3 cellular contexts compared by ENCODE assay signal in the genomic region with DNA sequence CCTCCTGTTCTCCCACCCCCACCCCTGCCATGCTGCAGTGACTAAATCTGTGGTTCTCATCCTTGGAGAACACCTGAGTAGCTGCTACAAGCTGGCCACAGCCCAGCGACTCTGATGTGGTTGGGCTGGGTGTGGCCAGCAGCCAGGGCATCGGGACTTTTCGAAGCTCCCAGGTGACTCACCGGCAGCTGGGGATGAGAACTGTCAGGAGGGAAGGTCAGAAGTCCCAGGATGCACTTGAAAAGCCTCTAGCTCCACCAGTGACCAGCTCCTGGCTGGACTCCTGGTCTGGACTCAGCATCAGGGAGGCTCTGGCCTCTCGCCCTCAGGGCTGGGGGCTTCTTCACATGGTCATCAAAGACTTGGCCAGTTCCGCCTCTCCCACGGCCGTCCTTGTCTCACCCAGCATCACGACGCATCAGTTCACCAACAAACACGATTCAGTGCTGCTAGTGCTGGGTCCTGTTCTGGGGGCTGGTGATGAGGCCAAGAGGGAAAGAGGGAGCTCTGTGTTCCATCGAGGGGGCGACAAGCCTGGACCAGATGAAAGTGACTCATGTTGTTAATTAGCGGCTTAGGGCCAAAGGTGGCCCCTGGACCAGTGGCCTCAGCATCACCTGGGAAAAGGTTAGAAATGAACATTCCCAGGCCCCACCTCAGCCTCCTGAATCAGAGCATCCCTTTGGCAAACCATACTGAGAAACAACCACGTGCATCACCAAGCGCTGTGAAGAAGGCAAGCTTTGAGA.
TF ChIP-seq lines count a peak whose summit lies in the region.

No MANE protein-coding gene starts in this region.

TF ChIP-seq in IMR-90, 13 proteins besides CTCF, POLR2A, EP300 and RAD21:
- TF ChIP-seq RCOR1 (IDR thresholded peaks at IDR 0.05; ENCODE audit: insufficient replicate concordance, low read length) (no peak), MAZ (IDR thresholded peaks at IDR 0.05; ENCODE audit: borderline replicate concordance, low read depth, low read length) (no peak), CHD1 (IDR thresholded peaks at IDR 0.05; ENCODE audit: low read depth, low read length) (no peak), MAFK (IDR thresholded peaks at IDR 0.05; ENCODE audit: low read depth, low read length) (no peak), NFE2L2 (IDR thresholded peaks at IDR 0.05; ENCODE audit: low read depth, low read length) (no peak), CEBPB (IDR thresholded peaks at IDR 0.05; ENCODE audit: low read depth, low read length) (no peak), BHLHE40 (IDR thresholded peaks at IDR 0.05; ENCODE audit: low read depth, low read length) (no peak), FOS (IDR thresholded peaks at IDR 0.05; ENCODE audit: low read depth, low read length) (no peak), RFX5 (IDR thresholded peaks at IDR 0.05; ENCODE audit: low read depth, low read length) (no peak), MXI1 (IDR thresholded peaks at IDR 0.05; ENCODE audit: borderline replicate concordance, low read depth, low read length) (no peak)
- TF ChIP-seq, protein P1, sequence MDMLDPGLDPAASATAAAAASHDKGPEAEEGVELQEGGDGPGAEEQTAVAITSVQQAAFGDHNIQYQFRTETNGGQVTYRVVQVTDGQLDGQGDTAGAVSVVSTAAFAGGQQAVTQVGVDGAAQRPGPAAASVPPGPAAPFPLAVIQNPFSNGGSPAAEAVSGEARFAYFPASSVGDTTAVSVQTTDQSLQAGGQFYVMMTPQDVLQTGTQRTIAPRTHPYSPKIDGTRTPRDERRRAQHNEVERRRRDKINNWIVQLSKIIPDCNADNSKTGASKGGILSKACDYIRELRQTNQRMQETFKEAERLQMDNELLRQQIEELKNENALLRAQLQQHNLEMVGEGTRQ (IDR thresholded peaks at IDR 0.05; ENCODE audit: low read depth, low read length), result no peak
- TF ChIP-seq, protein P2, sequence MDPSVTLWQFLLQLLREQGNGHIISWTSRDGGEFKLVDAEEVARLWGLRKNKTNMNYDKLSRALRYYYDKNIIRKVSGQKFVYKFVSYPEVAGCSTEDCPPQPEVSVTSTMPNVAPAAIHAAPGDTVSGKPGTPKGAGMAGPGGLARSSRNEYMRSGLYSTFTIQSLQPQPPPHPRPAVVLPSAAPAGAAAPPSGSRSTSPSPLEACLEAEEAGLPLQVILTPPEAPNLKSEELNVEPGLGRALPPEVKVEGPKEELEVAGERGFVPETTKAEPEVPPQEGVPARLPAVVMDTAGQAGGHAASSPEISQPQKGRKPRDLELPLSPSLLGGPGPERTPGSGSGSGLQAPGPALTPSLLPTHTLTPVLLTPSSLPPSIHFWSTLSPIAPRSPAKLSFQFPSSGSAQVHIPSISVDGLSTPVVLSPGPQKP (IDR thresholded peaks at IDR 0.05; ENCODE audit: borderline replicate concordance, low read depth, low read length), result no peak

TF ChIP-seq in GM12878, 131 proteins besides CTCF, POLR2A, EP300 and RAD21 (continues in another document):
- peak in 1 of 2 experiments; percentile 32; a peak in 2 of 4 replicates for TF ChIP-seq IKZF2 (IDR thresholded peaks at IDR 0.05)
- TF ChIP-seq, protein P3, sequence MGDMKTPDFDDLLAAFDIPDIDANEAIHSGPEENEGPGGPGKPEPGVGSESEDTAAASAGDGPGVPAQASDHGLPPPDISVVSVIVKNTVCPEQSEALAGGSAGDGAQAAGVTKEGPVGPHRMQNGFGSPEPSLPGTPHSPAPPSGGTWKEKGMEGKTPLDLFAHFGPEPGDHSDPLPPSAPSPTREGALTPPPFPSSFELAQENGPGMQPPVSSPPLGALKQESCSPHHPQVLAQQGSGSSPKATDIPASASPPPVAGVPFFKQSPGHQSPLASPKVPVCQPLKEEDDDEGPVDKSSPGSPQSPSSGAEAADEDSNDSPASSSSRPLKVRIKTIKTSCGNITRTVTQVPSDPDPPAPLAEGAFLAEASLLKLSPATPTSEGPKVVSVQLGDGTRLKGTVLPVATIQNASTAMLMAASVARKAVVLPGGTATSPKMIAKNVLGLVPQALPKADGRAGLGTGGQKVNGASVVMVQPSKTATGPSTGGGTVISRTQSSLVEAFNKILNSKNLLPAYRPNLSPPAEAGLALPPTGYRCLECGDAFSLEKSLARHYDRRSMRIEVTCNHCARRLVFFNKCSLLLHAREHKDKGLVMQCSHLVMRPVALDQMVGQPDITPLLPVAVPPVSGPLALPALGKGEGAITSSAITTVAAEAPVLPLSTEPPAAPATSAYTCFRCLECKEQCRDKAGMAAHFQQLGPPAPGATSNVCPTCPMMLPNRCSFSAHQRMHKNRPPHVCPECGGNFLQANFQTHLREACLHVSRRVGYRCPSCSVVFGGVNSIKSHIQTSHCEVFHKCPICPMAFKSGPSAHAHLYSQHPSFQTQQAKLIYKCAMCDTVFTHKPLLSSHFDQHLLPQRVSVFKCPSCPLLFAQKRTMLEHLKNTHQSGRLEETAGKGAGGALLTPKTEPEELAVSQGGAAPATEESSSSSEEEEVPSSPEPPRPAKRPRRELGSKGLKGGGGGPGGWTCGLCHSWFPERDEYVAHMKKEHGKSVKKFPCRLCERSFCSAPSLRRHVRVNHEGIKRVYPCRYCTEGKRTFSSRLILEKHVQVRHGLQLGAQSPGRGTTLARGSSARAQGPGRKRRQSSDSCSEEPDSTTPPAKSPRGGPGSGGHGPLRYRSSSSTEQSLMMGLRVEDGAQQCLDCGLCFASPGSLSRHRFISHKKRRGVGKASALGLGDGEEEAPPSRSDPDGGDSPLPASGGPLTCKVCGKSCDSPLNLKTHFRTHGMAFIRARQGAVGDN (IDR thresholded peaks at IDR 0.05), result peak; percentile 63; the same call in 1 of the 2 replicates
- 0 out of 2 replicates have a peak, but pooled peaks have one; percentile 34 for TF ChIP-seq RUNX3 (IDR thresholded peaks at IDR 0.05; ENCODE audit: low read length)
- TF ChIP-seq POLR2AphosphoS5 (IDR thresholded peaks at IDR 0.05; ENCODE audit: low read length), result 0 out of 2 replicates have a peak, but pooled peaks have one; percentile 5
- TF ChIP-seq, protein P4, sequence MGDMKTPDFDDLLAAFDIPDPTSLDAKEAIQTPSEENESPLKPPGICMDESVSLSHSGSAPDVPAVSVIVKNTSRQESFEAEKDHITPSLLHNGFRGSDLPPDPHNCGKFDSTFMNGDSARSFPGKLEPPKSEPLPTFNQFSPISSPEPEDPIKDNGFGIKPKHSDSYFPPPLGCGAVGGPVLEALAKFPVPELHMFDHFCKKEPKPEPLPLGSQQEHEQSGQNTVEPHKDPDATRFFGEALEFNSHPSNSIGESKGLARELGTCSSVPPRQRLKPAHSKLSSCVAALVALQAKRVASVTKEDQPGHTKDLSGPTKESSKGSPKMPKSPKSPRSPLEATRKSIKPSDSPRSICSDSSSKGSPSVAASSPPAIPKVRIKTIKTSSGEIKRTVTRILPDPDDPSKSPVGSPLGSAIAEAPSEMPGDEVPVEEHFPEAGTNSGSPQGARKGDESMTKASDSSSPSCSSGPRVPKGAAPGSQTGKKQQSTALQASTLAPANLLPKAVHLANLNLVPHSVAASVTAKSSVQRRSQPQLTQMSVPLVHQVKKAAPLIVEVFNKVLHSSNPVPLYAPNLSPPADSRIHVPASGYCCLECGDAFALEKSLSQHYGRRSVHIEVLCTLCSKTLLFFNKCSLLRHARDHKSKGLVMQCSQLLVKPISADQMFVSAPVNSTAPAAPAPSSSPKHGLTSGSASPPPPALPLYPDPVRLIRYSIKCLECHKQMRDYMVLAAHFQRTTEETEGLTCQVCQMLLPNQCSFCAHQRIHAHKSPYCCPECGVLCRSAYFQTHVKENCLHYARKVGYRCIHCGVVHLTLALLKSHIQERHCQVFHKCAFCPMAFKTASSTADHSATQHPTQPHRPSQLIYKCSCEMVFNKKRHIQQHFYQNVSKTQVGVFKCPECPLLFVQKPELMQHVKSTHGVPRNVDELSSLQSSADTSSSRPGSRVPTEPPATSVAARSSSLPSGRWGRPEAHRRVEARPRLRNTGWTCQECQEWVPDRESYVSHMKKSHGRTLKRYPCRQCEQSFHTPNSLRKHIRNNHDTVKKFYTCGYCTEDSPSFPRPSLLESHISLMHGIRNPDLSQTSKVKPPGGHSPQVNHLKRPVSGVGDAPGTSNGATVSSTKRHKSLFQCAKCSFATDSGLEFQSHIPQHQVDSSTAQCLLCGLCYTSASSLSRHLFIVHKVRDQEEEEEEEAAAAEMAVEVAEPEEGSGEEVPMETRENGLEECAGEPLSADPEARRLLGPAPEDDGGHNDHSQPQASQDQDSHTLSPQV (IDR thresholded peaks at IDR 0.05), result no peak
- TF ChIP-seq MEF2B (IDR thresholded peaks at IDR 0.05; ENCODE audit: partially characterized antibody, poor library complexity, severe bottlenecking), result peak; percentile 17
- TF ChIP-seq NR2F1 (conservative IDR thresholded peaks at IDR 0.05), result peak; percentile 35; the same call in 1 of the 2 replicates
- no peak for TF ChIP-seq DPF2 (IDR thresholded peaks at IDR 0.05)
- TF ChIP-seq NRF1 (conservative IDR thresholded peaks at IDR 0.05; ENCODE audit: low read depth, low read length), result no peak

TF ChIP-seq in SK-N-SH, 30 proteins besides CTCF, POLR2A, EP300 and RAD21:
- TF ChIP-seq POLR2AphosphoS5 (IDR thresholded peaks at IDR 0.05; ENCODE audit: low read depth, low read length) (no peak), ELF1 (IDR thresholded peaks at IDR 0.05) (no peak)
- TF ChIP-seq, protein P5, sequence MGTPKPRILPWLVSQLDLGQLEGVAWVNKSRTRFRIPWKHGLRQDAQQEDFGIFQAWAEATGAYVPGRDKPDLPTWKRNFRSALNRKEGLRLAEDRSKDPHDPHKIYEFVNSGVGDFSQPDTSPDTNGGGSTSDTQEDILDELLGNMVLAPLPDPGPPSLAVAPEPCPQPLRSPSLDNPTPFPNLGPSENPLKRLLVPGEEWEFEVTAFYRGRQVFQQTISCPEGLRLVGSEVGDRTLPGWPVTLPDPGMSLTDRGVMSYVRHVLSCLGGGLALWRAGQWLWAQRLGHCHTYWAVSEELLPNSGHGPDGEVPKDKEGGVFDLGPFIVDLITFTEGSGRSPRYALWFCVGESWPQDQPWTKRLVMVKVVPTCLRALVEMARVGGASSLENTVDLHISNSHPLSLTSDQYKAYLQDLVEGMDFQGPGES (IDR thresholded peaks at IDR 0.05; ENCODE audit: low read depth, low read length), result no peak
- TF ChIP-seq, protein P1 (IDR thresholded peaks at IDR 0.05; ENCODE audit: borderline replicate concordance, low read depth, low read length), result no peak
- TF ChIP-seq, protein P6, sequence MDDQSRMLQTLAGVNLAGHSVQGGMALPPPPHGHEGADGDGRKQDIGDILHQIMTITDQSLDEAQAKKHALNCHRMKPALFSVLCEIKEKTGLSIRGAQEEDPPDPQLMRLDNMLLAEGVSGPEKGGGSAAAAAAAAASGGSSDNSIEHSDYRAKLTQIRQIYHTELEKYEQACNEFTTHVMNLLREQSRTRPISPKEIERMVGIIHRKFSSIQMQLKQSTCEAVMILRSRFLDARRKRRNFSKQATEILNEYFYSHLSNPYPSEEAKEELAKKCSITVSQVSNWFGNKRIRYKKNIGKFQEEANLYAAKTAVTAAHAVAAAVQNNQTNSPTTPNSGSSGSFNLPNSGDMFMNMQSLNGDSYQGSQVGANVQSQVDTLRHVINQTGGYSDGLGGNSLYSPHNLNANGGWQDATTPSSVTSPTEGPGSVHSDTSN (IDR thresholded peaks at IDR 0.05), result no peak
